ENCODE assay signal across 11 cellular contexts in the genomic region with DNA sequence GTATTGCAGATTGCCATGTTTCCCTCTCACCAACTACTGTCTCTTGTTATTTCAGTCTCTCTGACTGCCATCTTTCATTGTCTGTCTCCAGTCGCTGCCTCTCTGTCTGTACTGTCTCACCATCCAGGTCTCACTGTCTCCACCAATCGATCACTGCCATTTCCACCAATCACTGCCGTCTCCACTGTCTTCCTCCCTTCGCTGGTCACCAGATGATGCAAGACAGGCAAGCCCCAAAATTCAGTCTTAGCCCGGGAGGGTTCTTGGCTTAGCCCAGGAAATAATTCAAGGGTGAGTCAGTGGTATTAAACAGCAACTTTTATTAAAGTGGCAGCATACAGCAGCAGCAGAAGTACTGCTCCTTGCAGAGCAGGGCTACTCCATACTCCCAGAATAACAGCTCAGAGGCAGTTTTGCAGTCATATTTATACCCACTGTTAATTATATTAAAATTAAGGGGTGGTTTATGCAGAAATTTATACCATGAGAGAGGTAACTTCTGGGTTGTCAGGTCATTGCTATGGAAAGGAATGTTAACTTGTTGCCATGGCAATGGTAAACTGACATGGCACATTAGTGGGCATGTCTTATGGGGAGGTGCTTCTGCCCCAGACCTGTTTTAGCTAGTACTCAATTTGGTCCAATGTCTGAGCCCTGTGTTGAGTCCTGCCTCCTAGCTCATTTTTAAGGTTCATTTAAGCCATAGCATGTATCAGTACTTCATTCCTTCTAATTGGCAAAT. TPM values are rescaled to one million over a fixed set of nuclear protein-coding genes. Genes with fewer than 3 reads are reported as not detected.
A peak's percentile ranks its signal among the peaks of the same experiment; 100 is the strongest.
DNase-seq lines count a peak whose midpoint lies in the region; ATAC-seq and TF ChIP-seq lines count a peak whose summit lies in the region.
"Had no signal": no experiment of that assay in that cellular context is flagged by ENCODE, and none has a peak within 500 bp of the region (broad histone marks: within the 10 kb centered on the region; RNA-seq: fewer than 3 reads in every experiment).

No MANE protein-coding gene starts in this region.

- peak overlapping the region; percentile 64 for H3K4me2 ChIP-seq in mammary epithelial cell (ENCODE audit: insufficient read depth, low read depth, low read length)

- no peaks in the 10 kb centered on the region for H3K27me3 ChIP-seq in HUES64 (ENCODE audit: insufficient read depth, low read length)
- no peaks in the 10 kb centered on the region for H3K27me3 ChIP-seq in mammary epithelial cell (ENCODE audit: insufficient read depth, low read length)

- BruUV-seq in mammary epithelial cell (replicated peaks; lab: Mats Ljungman, UMichigan), result no TSS peak

- H4K20me1 ChIP-seq in mammary epithelial cell (ENCODE audit: insufficient read depth, low read length), result no peaks in the 10 kb centered on the region

- H3K27ac ChIP-seq in HUES64 (ENCODE audit: low read depth, low read length) (0 out of 2 replicates have a peak overlapping the region, but pooled peaks have one; percentile 17), mammary epithelial cell (ENCODE audit: insufficient read depth, low read depth, low read length) (peak overlapping the region; percentile 94)

- H3K4me3 ChIP-seq in HUES64 (ENCODE audit: low read length), result no peak overlapping the region
- H3K4me3 ChIP-seq in mammary epithelial cell (replicated peaks in 1 of 3; ENCODE audit: insufficient read depth in 1 of 3, low read depth in 2 of 3, low read length in 3 of 3), result no peak overlapping the region

- H3K27me3 Mint-ChIP-seq in mesothelial cell of epicardium (ENCODE audit: low read depth), result no peaks in the 10 kb centered on the region
- H3K27me3 Mint-ChIP-seq in immature natural killer cell (ENCODE audit: low read depth in 3 of 3), result peaks cover 1 to 2% (median 2%) of the 10 kb centered on the region in 3 donors

- H3K9me3 ChIP-seq in HUES64 (ENCODE audit: insufficient read depth, low read depth, low read length) (no peaks in the 10 kb centered on the region), mammary epithelial cell (replicated peaks; ENCODE audit: insufficient read depth, low read length) (no peaks in the 10 kb centered on the region)

- no peak overlapping the region for H3K4me3 Mint-ChIP-seq in mesothelial cell of epicardium
- no peak overlapping the region for H3K4me3 Mint-ChIP-seq in immature natural killer cell

- 61% methylated on average over 5 of the region's 5 CpGs for WGBS in HUES64
- 2% methylated on average over 5 of the region's 5 CpGs for WGBS in mammary epithelial cell (ENCODE audit: low coverage, missing lambda C conversion rate)

- H3K27ac Mint-ChIP-seq in mesothelial cell of epicardium (peak overlapping the region; percentile 22), immature natural killer cell (no peak overlapping the region)

- DNase-seq in AG09319 (ENCODE audit: extremely low read depth, low read depth), result peak; percentile 84
- DNase-seq in mammary epithelial cell, result peak; percentile 99
- DNase-seq in mesothelial cell of epicardium (ENCODE audit: low spot score in 2 of 2, unreplicated experiment in 2 of 2), result no peak
- DNase-seq in pons (ENCODE audit: low spot score), result no peak
- no peak for DNase-seq in immature natural killer cell
- DNase-seq: head of caudate nucleus; NCI-H446; stimulated activated CD4-positive, alpha-beta T cell treated with anti-CD3 and anti-CD28 coated beads, Interleukin-15, amount 100 ng/mL, for 24 hours had no signal

- H3K9me3 Mint-ChIP-seq in mesothelial cell of epicardium (peaks cover 54% of the 10 kb centered on the region), immature natural killer cell (peaks cover 0 to 4% (median 1%) of the 10 kb centered on the region in 6 donors)

- CTCF ChIA-PET in mammary epithelial cell (lab: Charles Lee; ENCODE audit: low non-redundant PET), result no interaction called here

- dilution Hi-C loops in mammary epithelial cell (cut with HindIII; ENCODE audit: low sequenced_read_pairs), result no loop called here

- in situ Hi-C loops in mammary epithelial cell (cut with MboI; ENCODE audit: low sequenced_read_pairs in 2 of 2), result no loop called here

- H3K4me1 ChIP-seq in HUES64 (ENCODE audit: insufficient read depth, low read length) (peaks cover 3% of the 10 kb centered on the region; the same call in 1 of the 2 replicates), mammary epithelial cell (ENCODE audit: insufficient read depth, low read length) (peaks cover 18% of the 10 kb centered on the region)

- H3K9ac ChIP-seq in HUES64 (ENCODE audit: low read depth, low read length), result no peak overlapping the region
- H3K9ac ChIP-seq in mammary epithelial cell (ENCODE audit: insufficient read depth, low read length), result peak overlapping the region; percentile 69

- ATAC-seq in GM21360 (IDR thresholded peaks at IDR 0.05; ENCODE audit: unreplicated experiment), result no peak
- no peak for ATAC-seq in HG02884 (IDR thresholded peaks at IDR 0.05; ENCODE audit: unreplicated experiment)

- peak overlapping the region; percentile 77 for H2AFZ ChIP-seq in mammary epithelial cell (ENCODE audit: low read depth, low read length)

- TF ChIP-seq CTCF in AG09319 (IDR thresholded peaks at IDR 0.05; ENCODE audit: low read depth, low read length) (no peak), mammary epithelial cell (conservative IDR thresholded peaks at IDR 0.05 in 1 of 2, IDR thresholded peaks at IDR 0.05 in 1 of 2; ENCODE audit: extremely low read depth in 1 of 2, insufficient read depth in 1 of 2, low read depth in 1 of 2, low read length in 2 of 2) (no peak), mesothelial cell of epicardium (IDR thresholded peaks at IDR 0.05; ENCODE audit: unreplicated experiment) (no peak)

- intact Hi-C loops in mammary epithelial cell (cut with micrococcal nuclease), result loop anchor here (1.0 kb wide), 1 partner anchor 23 kb away; a partner anchor contains a TSS

- H3K36me3 Mint-ChIP-seq in mesothelial cell of epicardium (peaks cover 67% of the 10 kb centered on the region), immature natural killer cell (peaks cover 0 to 2% (median 0%) of the 10 kb centered on the region in 3 donors)

- H3K36me3 ChIP-seq in HUES64 (ENCODE audit: insufficient read depth, low read length) (no peaks in the 10 kb centered on the region), mammary epithelial cell (ENCODE audit: insufficient read depth, low read length) (no peaks in the 10 kb centered on the region)

- no peaks in the 10 kb centered on the region for H3K79me2 ChIP-seq in mammary epithelial cell (ENCODE audit: insufficient read depth, low read length)

- no peaks in the 10 kb centered on the region for H3K4me1 Mint-ChIP-seq in mesothelial cell of epicardium
- H3K4me1 Mint-ChIP-seq in immature natural killer cell, result no peaks in the 10 kb centered on the region

RNA-seq across cellular contexts. Expression of a gene that starts 23.0 kb away (rescaled TPM):
- 66.1 TPM for polyA plus RNA-seq in HUES64 (2013, experiment 1 of 2)
- 66.2 TPM for polyA plus RNA-seq in HUES64 (2013, experiment 2 of 2)
- total RNA-seq in mammary epithelial cell (10 to 100 TPM; 54.2 to 54.9 TPM), mesothelial cell of epicardium (50.4 to 52.8 TPM (median 51.5 TPM) in 3 replicates)
- polyA plus RNA-seq in mammary epithelial cell (43.5 TPM), immature natural killer cell (10 to 100 TPM; 54.6 to 65.7 (median 62.9) TPM)
- 36.8 TPM for polyA minus RNA-seq in mammary epithelial cell

Comparison
In these comparisons a context has a peak if more than half of its experiments do, and no peak if none do; other contexts are left out.
1. DNase-seq: peak in AG09319 (single experiment) and mammary epithelial cell (single experiment); none in mesothelial cell of epicardium (0 of 2), pons (single experiment) and immature natural killer cell (0 of 3).